ENCODE assay signal across 1 cellular context in the genomic region with DNA sequence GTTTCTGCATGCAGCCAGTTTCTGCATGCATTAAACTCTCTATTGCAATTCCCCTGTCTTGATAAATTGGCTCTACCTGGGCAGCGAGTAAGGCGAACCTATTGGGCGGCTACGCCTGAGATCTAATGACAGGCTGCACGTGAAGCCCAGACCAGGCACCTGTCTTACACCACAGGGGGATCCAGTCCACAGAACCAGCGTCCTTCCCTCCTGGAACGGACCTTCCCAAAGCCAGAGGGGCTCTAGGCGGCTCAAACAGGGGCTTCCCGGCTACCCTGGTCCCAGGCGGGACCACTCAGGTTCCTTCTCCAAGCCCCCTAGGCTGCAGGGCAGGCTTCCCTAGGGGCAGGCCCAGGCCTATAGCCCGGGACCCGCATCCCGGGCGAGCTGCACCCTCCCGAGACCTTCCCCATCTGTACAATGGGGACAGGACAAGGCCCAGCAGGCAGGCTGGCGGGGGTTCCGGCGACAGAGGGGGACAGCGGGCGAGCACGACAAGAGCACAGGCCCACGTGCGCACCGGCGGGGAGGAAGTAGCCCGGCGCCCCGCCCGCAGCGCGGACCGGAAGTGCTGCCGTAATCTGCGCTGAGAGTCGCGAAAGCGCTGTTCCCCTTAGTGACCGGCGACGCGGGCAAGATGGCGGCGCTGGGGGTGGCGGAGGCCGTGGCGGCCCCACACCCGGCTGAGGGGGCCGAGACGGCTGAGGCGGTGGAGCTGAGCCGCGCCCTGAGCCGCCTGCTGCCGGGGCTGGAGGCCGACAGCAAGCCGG.
TF ChIP-seq lines count a peak whose summit lies in the region.

DNAAF5 (plus strand) TSS at position 616 of the 770 bp plus-strand sequence; CDS start at position 638, 22 bp downstream.

TF ChIP-seq in HepG2, 621 proteins besides CTCF, POLR2A, EP300 and RAD21 (continued from another document and continues in another):
- TF ChIP-seq ZNF609 (CRISPR knock-in tag; IDR thresholded peaks at IDR 0.05; ENCODE audit: borderline replicate concordance) (peak; percentile 70), FOXO1 (CRISPR knock-in tag; IDR thresholded peaks at IDR 0.05) (no peak; the same call in none of the 2 replicates), KMT2A (CRISPR knock-in tag; IDR thresholded peaks at IDR 0.05) (peak; percentile 74), ZNF138 (CRISPR knock-in tag; IDR thresholded peaks at IDR 0.05; ENCODE audit: low read depth) (no peak; the same call in 1 of the 2 replicates), WIZ (CRISPR knock-in tag; IDR thresholded peaks at IDR 0.05) (0 out of 2 replicates have a peak, but pooled peaks have one; percentile 26), ZNF335 (CRISPR knock-in tag; IDR thresholded peaks at IDR 0.05) (no peak), HNRNPK (IDR thresholded peaks at IDR 0.05; ENCODE audit: low read depth, low read length, poor library complexity, severe bottlenecking) (no peak), NFAT5 (CRISPR knock-in tag; IDR thresholded peaks at IDR 0.05) (no peak), SMYD3 (CRISPR knock-in tag; IDR thresholded peaks at IDR 0.05) (no peak), ZNF780A (CRISPR knock-in tag; IDR thresholded peaks at IDR 0.05) (no peak), TBX3 (IDR thresholded peaks at IDR 0.05; ENCODE audit: borderline replicate concordance) (no peak), NONO (IDR thresholded peaks at IDR 0.05) (no peak), NONO (CRISPR knock-in tag; conservative IDR thresholded peaks at IDR 0.05) (peak; percentile 79), ZNF530 (CRISPR knock-in tag; IDR thresholded peaks at IDR 0.05; ENCODE audit: low read depth) (0 out of 2 replicates have a peak, but pooled peaks have one; percentile 54), ZNF841 (CRISPR knock-in tag; IDR thresholded peaks at IDR 0.05; ENCODE audit: borderline replicate concordance) (0 out of 2 replicates have a peak, but pooled peaks have one; percentile 57), CHD4 (IDR thresholded peaks at IDR 0.05; ENCODE audit: borderline replicate concordance, low read length) (no peak), ZNF10 (CRISPR knock-in tag; IDR thresholded peaks at IDR 0.05; ENCODE audit: borderline replicate concordance, low read depth) (no peak), POGZ (CRISPR knock-in tag; IDR thresholded peaks at IDR 0.05) (peak; percentile 60; the same call in 1 of the 2 replicates), BRD4 (CRISPR knock-in tag; IDR thresholded peaks at IDR 0.05) (peak; percentile 91), ZBTB8A (CRISPR knock-in tag; IDR thresholded peaks at IDR 0.05; ENCODE audit: borderline replicate concordance, low read depth) (no peak), ZNF124 (CRISPR knock-in tag; IDR thresholded peaks at IDR 0.05) (peak; percentile 63; the same call in 1 of the 2 replicates), RORA (CRISPR knock-in tag; IDR thresholded peaks at IDR 0.05) (no peak), ZNF556 (CRISPR knock-in tag; IDR thresholded peaks at IDR 0.05; ENCODE audit: borderline replicate concordance) (peak; percentile 59; the same call in 1 of the 2 replicates), ZNF710 (CRISPR knock-in tag; IDR thresholded peaks at IDR 0.05; ENCODE audit: borderline replicate concordance) (0 out of 2 replicates have a peak, but pooled peaks have one; percentile 54), NR2F6 (IDR thresholded peaks at IDR 0.05) (no peak), NR2F6 (CRISPR knock-in tag; IDR thresholded peaks at IDR 0.05) (0 out of 2 replicates have a peak, but pooled peaks have one; percentile 26), RFX5 (IDR thresholded peaks at IDR 0.05; ENCODE audit: low read depth, low read length) (peak; percentile 58; the same call in 1 of the 2 replicates), TMF1 (CRISPR knock-in tag; IDR thresholded peaks at IDR 0.05; ENCODE audit: low read depth) (peak; percentile 46; the same call in 1 of the 2 replicates), ZNF670 (CRISPR knock-in tag; IDR thresholded peaks at IDR 0.05; ENCODE audit: borderline replicate concordance) (0 out of 2 replicates have a peak, but pooled peaks have one; percentile 56), GFI1 (CRISPR knock-in tag; IDR thresholded peaks at IDR 0.05; ENCODE audit: borderline replicate concordance) (peak; percentile 27; the same call in 1 of the 2 replicates), ZNF280B (CRISPR knock-in tag; IDR thresholded peaks at IDR 0.05; ENCODE audit: borderline replicate concordance) (0 out of 2 replicates have a peak, but pooled peaks have one; percentile 19), ZNF564 (CRISPR knock-in tag; IDR thresholded peaks at IDR 0.05) (peak; percentile 68; the same call in 1 of the 2 replicates), ZC3H4 (CRISPR knock-in tag; IDR thresholded peaks at IDR 0.05; ENCODE audit: borderline replicate concordance) (peak; percentile 11; the same call in 1 of the 2 replicates), TFDP1 (CRISPR knock-in tag; IDR thresholded peaks at IDR 0.05; ENCODE audit: borderline replicate concordance) (peak; percentile 93)
- TF ChIP-seq, protein P1, sequence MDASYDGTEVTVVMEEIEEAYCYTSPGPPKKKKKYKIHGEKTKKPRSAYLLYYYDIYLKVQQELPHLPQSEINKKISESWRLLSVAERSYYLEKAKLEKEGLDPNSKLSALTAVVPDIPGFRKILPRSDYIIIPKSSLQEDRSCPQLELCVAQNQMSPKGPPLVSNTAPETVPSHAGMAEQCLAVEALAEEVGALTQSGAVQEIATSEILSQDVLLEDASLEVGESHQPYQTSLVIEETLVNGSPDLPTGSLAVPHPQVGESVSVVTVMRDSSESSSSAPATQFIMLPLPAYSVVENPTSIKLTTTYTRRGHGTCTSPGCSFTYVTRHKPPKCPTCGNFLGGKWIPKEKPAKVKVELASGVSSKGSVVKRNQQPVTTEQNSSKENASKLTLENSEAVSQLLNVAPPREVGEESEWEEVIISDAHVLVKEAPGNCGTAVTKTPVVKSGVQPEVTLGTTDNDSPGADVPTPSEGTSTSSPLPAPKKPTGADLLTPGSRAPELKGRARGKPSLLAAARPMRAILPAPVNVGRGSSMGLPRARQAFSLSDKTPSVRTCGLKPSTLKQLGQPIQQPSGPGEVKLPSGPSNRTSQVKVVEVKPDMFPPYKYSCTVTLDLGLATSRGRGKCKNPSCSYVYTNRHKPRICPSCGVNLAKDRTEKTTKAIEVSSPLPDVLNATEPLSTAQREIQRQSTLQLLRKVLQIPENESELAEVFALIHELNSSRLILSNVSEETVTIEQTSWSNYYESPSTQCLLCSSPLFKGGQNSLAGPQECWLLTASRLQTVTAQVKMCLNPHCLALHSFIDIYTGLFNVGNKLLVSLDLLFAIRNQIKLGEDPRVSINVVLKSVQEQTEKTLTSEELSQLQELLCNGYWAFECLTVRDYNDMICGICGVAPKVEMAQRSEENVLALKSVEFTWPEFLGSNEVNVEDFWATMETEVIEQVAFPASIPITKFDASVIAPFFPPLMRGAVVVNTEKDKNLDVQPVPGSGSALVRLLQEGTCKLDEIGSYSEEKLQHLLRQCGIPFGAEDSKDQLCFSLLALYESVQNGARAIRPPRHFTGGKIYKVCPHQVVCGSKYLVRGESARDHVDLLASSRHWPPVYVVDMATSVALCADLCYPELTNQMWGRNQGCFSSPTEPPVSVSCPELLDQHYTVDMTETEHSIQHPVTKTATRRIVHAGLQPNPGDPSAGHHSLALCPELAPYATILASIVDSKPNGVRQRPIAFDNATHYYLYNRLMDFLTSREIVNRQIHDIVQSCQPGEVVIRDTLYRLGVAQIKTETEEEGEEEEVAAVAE (CRISPR knock-in tag; IDR thresholded peaks at IDR 0.05; ENCODE audit: borderline replicate concordance): 0 out of 2 replicates have a peak, but pooled peaks have one; percentile 54
